ENCODE assay signal across 1 cellular context in the genomic region with DNA sequence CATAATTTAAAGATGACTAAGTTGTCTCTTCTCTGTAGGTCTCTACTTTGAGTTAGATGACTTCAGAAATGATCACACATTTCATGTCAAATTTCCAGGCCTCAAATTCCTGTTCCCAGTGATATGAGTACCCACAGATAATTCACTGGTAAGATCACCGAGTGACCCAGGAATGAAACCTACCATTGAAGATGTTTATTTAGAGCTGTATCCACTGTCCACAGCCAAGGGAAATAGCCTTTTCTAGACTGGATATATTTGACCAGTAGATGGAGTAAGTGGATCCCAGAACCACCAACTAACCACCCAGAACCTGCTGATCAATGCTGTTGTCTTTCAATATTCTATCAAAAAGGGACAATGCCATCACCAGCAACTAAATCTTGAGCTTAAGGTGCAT.
TF ChIP-seq lines count a peak whose summit lies in the region.

No MANE protein-coding gene starts in this region.

TF ChIP-seq in SK-N-SH, 30 proteins besides CTCF, POLR2A, EP300 and RAD21 (continued from another document):
- no peak for TF ChIP-seq POLR2AphosphoS5 (IDR thresholded peaks at IDR 0.05; ENCODE audit: low read depth, low read length)
